In the genomic region with DNA sequence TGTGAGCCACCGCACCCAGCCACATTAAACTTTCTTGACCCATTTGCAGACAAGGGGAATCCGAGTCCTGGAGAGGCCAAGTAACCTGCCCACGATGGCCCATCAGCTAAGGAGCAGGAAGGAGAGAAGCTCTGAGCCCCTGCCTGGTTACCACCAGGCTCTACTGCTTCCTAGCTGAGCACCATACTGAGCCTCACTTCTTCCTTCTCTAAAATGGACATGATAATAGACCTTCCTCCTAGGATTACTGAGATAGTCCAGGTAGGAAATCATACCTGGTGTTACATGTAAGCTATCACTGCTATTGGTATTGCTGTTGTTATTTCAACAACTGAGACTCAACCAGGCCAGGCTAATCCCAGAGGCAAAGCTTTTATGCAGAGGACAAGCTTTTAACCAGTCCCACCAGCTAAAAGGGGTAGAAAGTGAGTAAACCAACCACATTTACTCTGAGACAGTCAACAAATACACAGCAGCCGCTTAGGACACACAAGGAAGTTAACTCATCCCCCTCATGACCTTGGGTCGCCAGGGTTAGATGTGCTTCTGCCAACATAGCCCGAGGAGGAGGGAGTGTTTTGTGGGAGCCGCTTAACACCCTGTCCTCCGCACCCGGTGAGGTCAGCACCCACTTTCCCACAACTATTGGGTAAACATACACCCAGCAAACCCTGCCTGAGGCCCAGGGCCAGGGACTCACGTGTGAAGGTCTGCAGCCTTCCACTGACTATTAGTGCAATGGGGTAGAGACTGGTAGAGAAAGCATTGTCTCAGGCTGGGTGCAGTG, we compare ENCODE assay signal across 11 cellular contexts. TPM values are rescaled to one million over a fixed set of nuclear protein-coding genes. Genes with fewer than 3 reads are reported as not detected.
DNase-seq lines count a peak whose midpoint lies in the region; ATAC-seq and TF ChIP-seq lines count a peak whose summit lies in the region.
"Had no signal": no experiment of that assay in that cellular context is flagged by ENCODE, and none has a peak within 500 bp of the region (broad histone marks: within the 10 kb centered on the region; RNA-seq: fewer than 3 reads in every experiment).

No MANE protein-coding gene starts in this region.

- no peak for TF ChIP-seq CTCF in RWPE1 (conservative IDR thresholded peaks at IDR 0.05; ENCODE audit: low read depth)
- no peak for TF ChIP-seq CTCF in epithelial cell of esophagus (IDR thresholded peaks at IDR 0.05; ENCODE audit: insufficient read depth, low read depth, low read length, missing control alignments)
- TF ChIP-seq CTCF in psoas muscle (IDR thresholded peaks at IDR 0.05): no peak

- POLR2A ChIA-PET in RWPE1 (lab: Yijun Ruan, JAX; ENCODE audit: low non-redundant PET): interaction anchor here (0.7 kb wide), 1 partner anchor 21 kb away, joined by 3 read pairs; the partner anchor contains the start of gene PTGES

- WGBS in psoas muscle, 3 donors: 75 to 77% (median 76%) methylated on average over 10 of the region's 10 CpGs

- H3K4me3 ChIP-seq in epithelial cell of esophagus (ENCODE audit: low read length): no peak overlapping the region
- no peak overlapping the region for H3K4me3 ChIP-seq in psoas muscle

- no peaks in the 10 kb centered on the region for H3K9me3 ChIP-seq in psoas muscle

- H3K36me3 ChIP-seq in psoas muscle (ENCODE audit: insufficient read depth in 1 of 2, low read depth in 1 of 2): no peaks in the 10 kb centered on the region

- peak; percentile 72 for DNase-seq in H4 (ENCODE audit: low spot score)
- DNase-seq in RWPE1 (ENCODE audit: low spot score): peak; percentile 98
- peak; percentile 86 for DNase-seq in epithelial cell of esophagus (ENCODE audit: low read depth)
- DNase-seq in psoas muscle: peak; percentile 54 to 63
- DNase-seq in stimulated activated CD4-positive, alpha-beta T cell treated with anti-CD3 and anti-CD28 coated beads, Interleukin-4, amount 100 ng/mL, for 1 hour: no peak
- no peak for DNase-seq in NCI-H1694 (lab: John Stamatoyannopoulos, UW)
- DNase-seq in NCI-H526 treated with DMSO at 0.1 percent for 48 hours (lab: John Stamatoyannopoulos, UW): no peak
- no peak for DNase-seq in islet precursor cell
- DNase-seq: activated CD8-positive, alpha-beta memory T cell treated with anti-CD3 and anti-CD28 coated beads, Interleukin-2, amount 50 U/mL, for 48 hours; DMS153; NCI-H1930 had no signal

- no peaks in the 10 kb centered on the region for H3K4me1 ChIP-seq in psoas muscle

- intact Hi-C loops in psoas muscle (cut with DNase I): no loop called here

- CTCF ChIA-PET in RWPE1 (lab: Yijun Ruan, JAX): interaction anchor here (0.5 to 1.1 kb wide), 4 partner anchors 24 to 791 kb away, joined by 3 to 4 read pairs (median 3); no protein-coding TSS in a partner anchor

- H3K27ac ChIP-seq in RWPE1 (peak overlapping the region; percentile 60), psoas muscle (no peak overlapping the region)

- H3K27me3 ChIP-seq in psoas muscle (ENCODE audit: insufficient read depth in 3 of 3, low read length in 2 of 3): peaks cover 0 to 22% (median 0%) of the 10 kb centered on the region in 3 donors

- no peak for ATAC-seq in psoas muscle

RNA-seq across cellular contexts. Expression of gene PTGES, which starts 20.6 kb away (rescaled TPM):
- total RNA-seq in H4 (2014; rRNA removed; shearing (Covaris generic)): 13.0 and 14.2 TPM in 2 replicates
- total RNA-seq in psoas muscle: under 1 TPM; 0.32 to 0.67 (median 0.50) TPM
- under 1 TPM; 0.32 to 0.68 (median 0.40) TPM for polyA plus RNA-seq in psoas muscle

RNA-seq across cellular contexts. Expression of gene TOR1B, which starts 29.5 kb away (rescaled TPM):
- 45.5 and 57.7 TPM in 2 replicates for total RNA-seq in H4 (2014; rRNA removed; shearing (Covaris generic))
- 10 to 100 TPM; 13.5 to 15.9 (median 14.3) TPM for total RNA-seq in psoas muscle
- 10 to 100 TPM; 13.0 to 30.1 (median 15.9) TPM for polyA plus RNA-seq in psoas muscle

RNA-seq across cellular contexts. Expression of gene TOR1A, which starts 50.5 kb away (rescaled TPM):
- total RNA-seq in H4 (2014; rRNA removed; shearing (Covaris generic)): 37.1 and 73.7 TPM in 2 replicates
- total RNA-seq in psoas muscle: 10 to 100 TPM; 10.4 to 18.5 (median 12.9) TPM
- 10 to 100 TPM; 17.9 to 25.4 (median 24.0) TPM for polyA plus RNA-seq in psoas muscle

Comparison
In these comparisons a context has a peak if more than half of its experiments do, and no peak if none do; other contexts are left out.
1. DNase-seq: peak in H4 (single experiment), RWPE1 (single experiment), epithelial cell of esophagus (single experiment) and psoas muscle (2 of 2); none in stimulated activated CD4-positive, alpha-beta T cell treated with anti-CD3 and anti-CD28 coated beads, Interleukin-4, amount 100 ng/mL, for 1 hour (single experiment), NCI-H1694 (single experiment), NCI-H526 treated with DMSO at 0.1 percent for 48 hours (single experiment) and islet precursor cell (single experiment).